8 cellular contexts compared by ENCODE assay signal in genomic region chr13:97432917-97433726, GRCh38. TPM values are rescaled to one million over a fixed set of nuclear protein-coding genes. Genes with fewer than 3 reads are reported as not detected.
DNase-seq lines count a peak whose midpoint lies in the region; FAIRE-seq and TF ChIP-seq lines count a peak whose summit lies in the region.

No MANE protein-coding gene starts in this region.

- peaks cover 38% of the 10 kb centered on the region for H3K4me1 ChIP-seq in neuron (ENCODE audit: insufficient read depth, low read length)

- TF ChIP-seq CTCF in HFFc6 (IDR thresholded peaks at IDR 0.05): no peak

- no peaks in the 10 kb centered on the region for H3K9me3 ChIP-seq in neuron (ENCODE audit: low read length)

- H3K4me1 Mint-ChIP-seq in HFFc6 (ENCODE audit: low read depth): peaks cover 46% of the 10 kb centered on the region
- peaks cover 39% of the 10 kb centered on the region for H3K4me1 Mint-ChIP-seq in activated naive CD4-positive, alpha-beta T cell treated with anti-CD3 and anti-CD28 coated beads, Interleukin-2, amount 10 ng/mL, durations not matched to agents 7 days and 5 days

- H3K27me3 Mint-ChIP-seq in HFFc6 (ENCODE audit: insufficient read depth): peaks cover 2% of the 10 kb centered on the region; the same call in 1 of the 2 replicates
- no peaks in the 10 kb centered on the region for H3K27me3 Mint-ChIP-seq in activated naive CD4-positive, alpha-beta T cell treated with anti-CD3 and anti-CD28 coated beads, Interleukin-2, amount 10 ng/mL, durations not matched to agents 7 days and 5 days

- no peaks in the 10 kb centered on the region for H3K9me3 Mint-ChIP-seq in HFFc6
- no peaks in the 10 kb centered on the region for H3K9me3 Mint-ChIP-seq in activated naive CD4-positive, alpha-beta T cell treated with anti-CD3 and anti-CD28 coated beads, Interleukin-2, amount 10 ng/mL, durations not matched to agents 7 days and 5 days

- in situ Hi-C loops in SK-MEL-5 (cut with HindIII; ENCODE audit: low pct_unique_long_range_greater_than_20kb, low sequenced_read_pairs): no loop called here

- peak overlapping the region; percentile 58 for H3K4me3 ChIP-seq in neuron (ENCODE audit: low read length)

- FAIRE-seq in frontal cortex (lab: Jason Lieb, UNC): peak; percentile 98

- H3K27me3 ChIP-seq in neuron (ENCODE audit: insufficient read depth, low read length): no peaks in the 10 kb centered on the region

- H3K27ac Mint-ChIP-seq in HFFc6: peak overlapping the region; percentile 100
- H3K27ac Mint-ChIP-seq in activated naive CD4-positive, alpha-beta T cell treated with anti-CD3 and anti-CD28 coated beads, Interleukin-2, amount 10 ng/mL, durations not matched to agents 7 days and 5 days: peak overlapping the region; percentile 100

- DNase-seq in GM04503 (ENCODE audit: low read depth) (peak; percentile 100), HFFc6 (peak; percentile 100), NAMALWA (ENCODE audit: low spot score) (peak; percentile 100), SK-MEL-5 (ENCODE audit: low read depth, low spot score) (peak; percentile 100), frontal cortex (ENCODE audit: low spot score in 2 of 2) (peak; percentile 71 to 75), stromal cell of bone marrow (ENCODE audit: low read depth) (peak; percentile 100)
- DNase-seq in activated naive CD4-positive, alpha-beta T cell treated with anti-CD3 and anti-CD28 coated beads, Interleukin-2, amount 10 ng/mL, durations not matched to agents 7 days and 5 days: peak; percentile 98

- CTCF ChIA-PET in activated naive CD4-positive, alpha-beta T cell treated with anti-CD3 and anti-CD28 coated beads, Interleukin-2, amount 10 ng/mL, durations not matched to agents 7 days and 5 days (lab: Charles Lee): interaction anchor here (0.7 to 0.8 kb wide), 2 partner anchors 15 to 323 kb away, joined by 3 read pairs; no protein-coding TSS in a partner anchor

- H3K36me3 ChIP-seq in neuron (ENCODE audit: insufficient read depth, low read length): peaks cover 2% of the 10 kb centered on the region

- no peaks in the 10 kb centered on the region for H3K36me3 Mint-ChIP-seq in HFFc6 (ENCODE audit: low read depth)
- H3K36me3 Mint-ChIP-seq in activated naive CD4-positive, alpha-beta T cell treated with anti-CD3 and anti-CD28 coated beads, Interleukin-2, amount 10 ng/mL, durations not matched to agents 7 days and 5 days: peaks cover 11% of the 10 kb centered on the region

- peak overlapping the region; percentile 79 for H2AFZ ChIP-seq in neuron (ENCODE audit: low read depth, low read length)

- peak overlapping the region; percentile 96 for H3K4me3 Mint-ChIP-seq in HFFc6
- peak overlapping the region; percentile 98 for H3K4me3 Mint-ChIP-seq in activated naive CD4-positive, alpha-beta T cell treated with anti-CD3 and anti-CD28 coated beads, Interleukin-2, amount 10 ng/mL, durations not matched to agents 7 days and 5 days

RNA-seq across cellular contexts. Expression of gene RAP2A, which starts 0.8 kb away (rescaled TPM):
- total RNA-seq in HFFc6 (2021; fragmentation: NEBNext Ultra II Directional; extraction: Animal tissue kit (Norgen Biotek cat#: 25700)): 10 to 100 TPM; 14.7 to 21.6 (median 18.5) TPM
- total RNA-seq in SK-MEL-5 (2014; rRNA removed; shearing (Covaris generic)): 28.3 and 28.4 TPM in 2 replicates
- 11.5 and 15.1 TPM in 2 replicates for polyA plus RNA-seq in SK-MEL-5 (2015; cell fraction: cytosol; rRNA removed)
- 12.5 and 13.6 TPM in 2 replicates for polyA plus RNA-seq in SK-MEL-5 (2015; cell fraction: nucleus; rRNA removed)
- total RNA-seq in frontal cortex: 327 TPM

Comparison
In these comparisons a context has a peak if more than half of its experiments do, and no peak if none do; other contexts are left out.
1. Peak in every context shown above with its lines: DNase-seq and H3K4me3 ChIP-seq.
2. RNA of gene RAP2A, which starts 0.8 kb away (total RNA-seq): 327 TPM in frontal cortex (single experiment); 28.3 to 28.4 TPM in SK-MEL-5 and 14.7 to 21.6 TPM in HFFc6; every median in the first group is over 10 times any median in the second.